In the genomic region with DNA sequence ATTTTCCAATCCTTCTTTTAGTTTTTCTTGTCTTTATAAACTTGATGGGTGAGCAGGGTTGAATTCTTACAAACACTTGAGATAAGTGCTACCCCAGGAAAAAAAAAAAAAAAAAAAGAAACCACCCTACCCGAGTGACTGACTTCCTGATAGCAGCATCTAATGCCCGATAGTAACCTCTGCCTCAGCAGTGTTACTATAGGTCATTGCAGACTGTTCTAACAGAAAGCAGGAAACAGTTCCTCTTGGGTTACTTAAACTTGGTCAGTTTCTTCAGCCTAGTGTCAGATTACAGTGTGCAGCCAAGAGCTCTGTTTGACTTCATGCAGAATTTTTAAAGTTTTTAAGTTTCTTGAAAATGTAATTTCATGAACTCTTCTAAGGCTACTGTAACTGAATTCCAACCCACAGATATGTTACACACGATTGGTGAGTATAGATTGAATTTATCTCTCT, we compare ENCODE assay signal across 8 cellular contexts. TPM values are rescaled to one million over a fixed set of nuclear protein-coding genes. Genes with fewer than 3 reads are reported as not detected.
A peak's percentile ranks its signal among the peaks of the same experiment; 100 is the strongest.
DNase-seq lines count a peak whose midpoint lies in the region; TF ChIP-seq lines count a peak whose summit lies in the region.

No MANE protein-coding gene starts in this region.

- TF ChIP-seq CTCF in epithelial cell of esophagus (IDR thresholded peaks at IDR 0.05; ENCODE audit: insufficient read depth, low read depth, low read length, missing control alignments) (no peak), vagina (IDR thresholded peaks at IDR 0.05) (no peak)

- no peak for TF ChIP-seq POLR2A in vagina (IDR thresholded peaks at IDR 0.05)

- H3K9me3 ChIP-seq in HAP-1, result no peaks in the 10 kb centered on the region
- no peaks in the 10 kb centered on the region for H3K9me3 ChIP-seq in mononuclear cell (ENCODE audit: low read depth, low read length)
- no peaks in the 10 kb centered on the region for H3K9me3 ChIP-seq in vagina

- H3K27me3 ChIP-seq in HAP-1 (ENCODE audit: low read depth) (no peaks in the 10 kb centered on the region), mononuclear cell (ENCODE audit: insufficient read depth, low read length) (no peaks in the 10 kb centered on the region), vagina (no peaks in the 10 kb centered on the region)

- peaks cover 39% of the 10 kb centered on the region for H3K4me1 ChIP-seq in HAP-1
- peaks cover 41% of the 10 kb centered on the region for H3K4me1 ChIP-seq in mononuclear cell (ENCODE audit: insufficient read depth, low read length)
- H3K4me1 ChIP-seq in vagina, result peaks cover 46% of the 10 kb centered on the region

- intact Hi-C loops in vagina (cut with DNase I), result loop anchor here (10.0 kb wide), 1 partner anchor 54 kb away; no protein-coding TSS in a partner anchor

- H3K36me3 ChIP-seq in HAP-1 (replicated peaks) (peaks cover 41% of the 10 kb centered on the region), vagina (no peaks in the 10 kb centered on the region)

- peak overlapping the region; percentile 99 for H3K27ac ChIP-seq in vagina

- in situ Hi-C loops in HAP-1 (cut with MboI; ENCODE audit: low sequenced_read_pairs), result no loop called here

- DNase-seq in stimulated activated CD8-positive, alpha-beta memory T cell treated with anti-CD3 and anti-CD28 coated beads, Interleukin-12 subunit alpha, Interleukin-12 subunit beta, amount 100 ng/mL, for 1 hour (ENCODE audit: low read depth), result peak; percentile 20
- DNase-seq in stimulated activated CD8-positive, alpha-beta memory T cell treated with anti-CD3 and anti-CD28 coated beads, Interleukin-4, amount 100 ng/mL, for 48 hours, result no peak
- DNase-seq in HAP-1 (ENCODE audit: low spot score in 2 of 2) (peak in 1 of 2 experiments; percentile 77), LHCN-M2 (ENCODE audit: low read depth) (peak; percentile 86), T-helper 9 cell (peak; percentile 23), epithelial cell of esophagus (ENCODE audit: low read depth) (peak; percentile 55), vagina (ENCODE audit: extremely low spot score in 2 of 2) (no peak)

- H3K4me3 ChIP-seq in HAP-1 (peak overlapping the region; percentile 99), epithelial cell of esophagus (ENCODE audit: low read length) (no peak overlapping the region), mononuclear cell (ENCODE audit: low read length) (peak overlapping the region; percentile 88), vagina (peak overlapping the region; percentile 98 to 99)

RNA-seq across cellular contexts. Expression of a gene that starts 2.1 kb away (rescaled TPM):
- total RNA-seq in LHCN-M2 (2014; rRNA removed) (6.5 and 9.1 TPM in 2 replicates), mononuclear cell (171 TPM), vagina (30.7 TPM)
- 0.89 TPM for polyA plus RNA-seq in LHCN-M2 (2012)

Comparison
In these comparisons a context has a peak if more than half of its experiments do, and no peak if none do; other contexts are left out.
1. DNase-seq: peak in stimulated activated CD8-positive, alpha-beta memory T cell treated with anti-CD3 and anti-CD28 coated beads, Interleukin-12 subunit alpha, Interleukin-12 subunit beta, amount 100 ng/mL, for 1 hour (single experiment), LHCN-M2 (single experiment), T-helper 9 cell (single experiment) and epithelial cell of esophagus (single experiment); none in stimulated activated CD8-positive, alpha-beta memory T cell treated with anti-CD3 and anti-CD28 coated beads, Interleukin-4, amount 100 ng/mL, for 48 hours (single experiment) and vagina (0 of 2).